ENCODE assay signal across 9 cellular contexts in genomic region chr3:123025642-123026521, GRCh38. TPM values are rescaled to one million over a fixed set of nuclear protein-coding genes. Genes with fewer than 3 reads are reported as not detected.
DNase-seq lines count a peak whose midpoint lies in the region; ATAC-seq lines count a peak whose summit lies in the region.
"Had no signal": no experiment of that assay in that cellular context is flagged by ENCODE, and none has a peak within 500 bp of the region (broad histone marks: within the 10 kb centered on the region; RNA-seq: fewer than 3 reads in every experiment).

No MANE protein-coding gene starts in this region.

- peaks cover 16% of the 10 kb centered on the region for H3K4me1 ChIP-seq in rectal smooth muscle tissue (ENCODE audit: control insufficient read depth, insufficient read depth, low read length)

- H3K27ac ChIP-seq in rectal smooth muscle tissue (ENCODE audit: low read depth, low read length), result no peak overlapping the region

- no peak overlapping the region for H3K27ac Mint-ChIP-seq in T-helper 17 cell

- H3K36me3 Mint-ChIP-seq in T-helper 17 cell (ENCODE audit: low read depth), result peaks cover 16% of the 10 kb centered on the region

- H3K9ac ChIP-seq in rectal smooth muscle tissue (ENCODE audit: low read length), result no peak overlapping the region

- ATAC-seq in T-helper 17 cell (no peak), left ventricle myocardium superior (peak; percentile 51), GM19467 (IDR thresholded peaks at IDR 0.05; ENCODE audit: unreplicated experiment) (no peak)

- H3K4me1 Mint-ChIP-seq in T-helper 17 cell, result peaks cover 17% of the 10 kb centered on the region

- H3K4me3 ChIP-seq in rectal smooth muscle tissue (ENCODE audit: low read length), result peak overlapping the region; percentile 70

- H3K27me3 ChIP-seq in rectal smooth muscle tissue (ENCODE audit: control insufficient read depth, insufficient read depth, low read length), result peaks cover 34% of the 10 kb centered on the region

- no peaks in the 10 kb centered on the region for H3K9me3 ChIP-seq in T-helper 17 cell (ENCODE audit: control insufficient read depth, low read length, poor library complexity, severe bottlenecking)

- H3K27me3 Mint-ChIP-seq in T-helper 17 cell, result peaks cover 51% of the 10 kb centered on the region

- peak; percentile 48 for DNase-seq in DMS79 (lab: John Stamatoyannopoulos, UW)
- no peak for DNase-seq in T-helper 17 cell
- DNase-seq in left ventricle myocardium superior, result peak; percentile 39
- no peak for DNase-seq in NCI-H1048 (lab: John Stamatoyannopoulos, UW)
- no peak for DNase-seq in activated CD8-positive, alpha-beta memory T cell treated with anti-CD3 and anti-CD28 coated beads for 24 hours
- DNase-seq in SHP77 treated with DMSO at 0.1 percent for 48 hours (lab: John Stamatoyannopoulos, UW), result no peak

- intact Hi-C loops in left ventricle myocardium superior (cut with micrococcal nuclease), result loop anchor here (10.0 kb wide), 1 partner anchor 61 kb away; no protein-coding TSS in a partner anchor

- H3K4me3 Mint-ChIP-seq in T-helper 17 cell, result peak overlapping the region; percentile 84

- H3K36me3 ChIP-seq in rectal smooth muscle tissue (ENCODE audit: control insufficient read depth, insufficient read depth, low read length), result no peaks in the 10 kb centered on the region

RNA-seq across cellular contexts. Expression of gene SEMA5B, which starts 1.7 kb away (rescaled TPM):
- total RNA-seq in T-helper 17 cell (not detected), left ventricle myocardium superior (4.2 TPM)
- total RNA-seq: epithelial cell of proximal tubule had no signal

RNA-seq across cellular contexts. Expression of gene PDIA5, which starts 40.9 kb away (rescaled TPM):
- 1 to 10 TPM; 4.6 to 6.2 TPM for total RNA-seq in T-helper 17 cell
- 4.8 TPM for total RNA-seq in left ventricle myocardium superior

Comparison
In these comparisons a context has a peak if more than half of its experiments do, and no peak if none do; other contexts are left out.
1. DNase-seq: peak in DMS79 (single experiment) and left ventricle myocardium superior (single experiment); none in T-helper 17 cell (0 of 3), NCI-H1048 (single experiment), activated CD8-positive, alpha-beta memory T cell treated with anti-CD3 and anti-CD28 coated beads for 24 hours (single experiment) and SHP77 treated with DMSO at 0.1 percent for 48 hours (single experiment).